17 cellular contexts compared by ENCODE assay signal in genomic region chr2:196331816-196332215, GRCh38.
A peak's percentile ranks its signal among the peaks of the same experiment; 100 is the strongest.
DNase-seq lines count a peak whose midpoint lies in the region; ATAC-seq and TF ChIP-seq lines count a peak whose summit lies in the region.
"Had no signal": no experiment of that assay in that cellular context is flagged by ENCODE, and none has a peak within 500 bp of the region (broad histone marks: within the 10 kb centered on the region; RNA-seq: fewer than 3 reads in every experiment).

No MANE protein-coding gene starts in this region.

- intact Hi-C loops in activated CD8-positive, alpha-beta T cell treated with anti-CD3 and anti-CD28 coated beads for 36 hours (cut with micrococcal nuclease): loop anchor here (5.0 to 10.0 kb wide), 2 partner anchors 40 to 123 kb away; no protein-coding TSS in a partner anchor
- intact Hi-C loops in PC-9 (cut with micrococcal nuclease; ENCODE audit: unreplicated experiment): loop anchor here (2.0 kb wide), 1 partner anchor 17 kb away; no protein-coding TSS in a partner anchor

- no peaks in the 10 kb centered on the region for H3K79me2 ChIP-seq in PC-9 (ENCODE audit: low read depth)

- H3K36me3 ChIP-seq in PC-9 (ENCODE audit: low read depth): no peaks in the 10 kb centered on the region
- H3K36me3 ChIP-seq: gastroesophageal sphincter had no signal

- no peaks in the 10 kb centered on the region for H3K9me2 ChIP-seq in PC-9 (ENCODE audit: insufficient read depth)

- no peaks in the 10 kb centered on the region for H3K27me3 ChIP-seq in PC-9 (ENCODE audit: insufficient read depth, low read depth)
- H3K27me3 ChIP-seq: body of pancreas, gastroesophageal sphincter had no signal

- no peak overlapping the region for H2AFZ ChIP-seq in PC-9

- peaks cover 39% of the 10 kb centered on the region for H3K4me1 ChIP-seq in PC-9 (replicated peaks; ENCODE audit: insufficient read depth)
- H3K4me1 ChIP-seq: body of pancreas, gastroesophageal sphincter had no signal

- H3K9me3 ChIP-seq in PC-9 (ENCODE audit: insufficient read depth, low read depth): peaks cover 5% of the 10 kb centered on the region; the same call in 1 of the 2 replicates
- H3K9me3 ChIP-seq: body of pancreas, gastroesophageal sphincter had no signal

- DNase-seq in activated CD8-positive, alpha-beta T cell treated with anti-CD3 and anti-CD28 coated beads for 36 hours: no peak
- no peak for DNase-seq in activated CD8-positive, alpha-beta T cell treated with anti-CD3 and anti-CD28 coated beads, Interleukin-2, amount 10 ng/mL, durations not matched to agents 7 days and 5 days
- DNase-seq in PC-9 (no peak), fibroblast of gingiva (ENCODE audit: low read depth) (peak; percentile 58), cerebellum (ENCODE audit: low spot score) (no peak)
- DNase-seq in stimulated activated effector memory CD8-positive, alpha-beta T cell treated with anti-CD3 and anti-CD28 coated beads, Interleukin-12 subunit alpha, Interleukin-12 subunit beta, amount 100 ng/mL, for 72 hours (ENCODE audit: low spot score in 2 of 2): no peak
- DNase-seq: activated CD4-positive, alpha-beta T cell treated with anti-CD3 and anti-CD28 coated beads for 1 hour; body of pancreas; C1 segment of cervical spinal cord; NCI-H526 treated with DMSO at 0.1 percent for 48 hours; retina; stimulated activated CD4-positive, alpha-beta T cell treated with anti-CD3 and anti-CD28 coated beads, Interleukin-12 subunit alpha, Interleukin-12 subunit beta, amount 100 ng/mL, for 4 hours had no signal

- CTCF ChIA-PET in activated CD8-positive, alpha-beta T cell treated with anti-CD3 and anti-CD28 coated beads for 36 hours (lab: Charles Lee): interaction anchor here (1.2 to 1.5 kb wide), 2 partner anchors 199 to 253 kb away, joined by 3 to 5 read pairs; no protein-coding TSS in a partner anchor
- CTCF ChIA-PET in activated CD8-positive, alpha-beta T cell treated with anti-CD3 and anti-CD28 coated beads, Interleukin-2, amount 10 ng/mL, durations not matched to agents 7 days and 5 days (lab: Charles Lee): interaction anchor here (6.3 kb wide), 1 partner anchor 254 kb away, joined by 33 read pairs; no protein-coding TSS in a partner anchor
- CTCF ChIA-PET in PC-9 (lab: Charles Lee): no interaction called here

- H3K27me3 Mint-ChIP-seq in activated CD8-positive, alpha-beta T cell treated with anti-CD3 and anti-CD28 coated beads for 36 hours: no peaks in the 10 kb centered on the region
- H3K27me3 Mint-ChIP-seq in activated CD8-positive, alpha-beta T cell treated with anti-CD3 and anti-CD28 coated beads, Interleukin-2, amount 10 ng/mL, durations not matched to agents 7 days and 5 days (ENCODE audit: low read depth): peaks cover 12% of the 10 kb centered on the region

- H3K27ac Mint-ChIP-seq in activated CD8-positive, alpha-beta T cell treated with anti-CD3 and anti-CD28 coated beads for 36 hours: no peak overlapping the region
- H3K27ac Mint-ChIP-seq in activated CD8-positive, alpha-beta T cell treated with anti-CD3 and anti-CD28 coated beads, Interleukin-2, amount 10 ng/mL, durations not matched to agents 7 days and 5 days: no peak overlapping the region
- H3K27ac Mint-ChIP-seq in stimulated activated effector memory CD8-positive, alpha-beta T cell treated with anti-CD3 and anti-CD28 coated beads, Interleukin-12 subunit alpha, Interleukin-12 subunit beta, amount 100 ng/mL, for 72 hours: no peak overlapping the region
- H3K27ac Mint-ChIP-seq: activated naive CD4-positive, alpha-beta T cell treated with anti-CD3 and anti-CD28 coated beads, Interleukin-2, amount 50 U/mL, for 72 hours; activated T-helper 1 cell treated with anti-CD3 and anti-CD28 coated beads, Interleukin-12 subunit alpha, Interleukin-12 subunit beta, Interleukin-2, Interleukin-4 antibody, amounts not matched to agents 30 ng/mL and 10 ng/mL and 1 ng/mL, durations not matched to agents 14 hours and 24 hours and 36 hours had no signal

- peaks cover 14% of the 10 kb centered on the region for H3K4me1 Mint-ChIP-seq in activated CD8-positive, alpha-beta T cell treated with anti-CD3 and anti-CD28 coated beads for 36 hours (ENCODE audit: low read depth)
- H3K4me1 Mint-ChIP-seq in activated CD8-positive, alpha-beta T cell treated with anti-CD3 and anti-CD28 coated beads, Interleukin-2, amount 10 ng/mL, durations not matched to agents 7 days and 5 days (ENCODE audit: low read depth): peaks cover 7% of the 10 kb centered on the region
- H3K4me1 Mint-ChIP-seq in stimulated activated effector memory CD8-positive, alpha-beta T cell treated with anti-CD3 and anti-CD28 coated beads, Interleukin-12 subunit alpha, Interleukin-12 subunit beta, amount 100 ng/mL, for 72 hours: peaks cover 7% of the 10 kb centered on the region

- H3K9me3 Mint-ChIP-seq in activated CD8-positive, alpha-beta T cell treated with anti-CD3 and anti-CD28 coated beads for 36 hours: no peaks in the 10 kb centered on the region
- H3K9me3 Mint-ChIP-seq in activated CD8-positive, alpha-beta T cell treated with anti-CD3 and anti-CD28 coated beads, Interleukin-2, amount 10 ng/mL, durations not matched to agents 7 days and 5 days (ENCODE audit: insufficient read depth): no peaks in the 10 kb centered on the region
- no peaks in the 10 kb centered on the region for H3K9me3 Mint-ChIP-seq in stimulated activated effector memory CD8-positive, alpha-beta T cell treated with anti-CD3 and anti-CD28 coated beads, Interleukin-12 subunit alpha, Interleukin-12 subunit beta, amount 100 ng/mL, for 72 hours
- H3K9me3 Mint-ChIP-seq: activated naive CD4-positive, alpha-beta T cell treated with anti-CD3 and anti-CD28 coated beads, Interleukin-2, amount 50 U/mL, for 72 hours; activated T-helper 1 cell treated with anti-CD3 and anti-CD28 coated beads, Interleukin-12 subunit alpha, Interleukin-12 subunit beta, Interleukin-2, Interleukin-4 antibody, amounts not matched to agents 30 ng/mL and 10 ng/mL and 1 ng/mL, durations not matched to agents 14 hours and 24 hours and 36 hours had no signal

- H3K36me3 Mint-ChIP-seq in activated CD8-positive, alpha-beta T cell treated with anti-CD3 and anti-CD28 coated beads for 36 hours (ENCODE audit: low read depth): no peaks in the 10 kb centered on the region
- H3K36me3 Mint-ChIP-seq in activated CD8-positive, alpha-beta T cell treated with anti-CD3 and anti-CD28 coated beads, Interleukin-2, amount 10 ng/mL, durations not matched to agents 7 days and 5 days (ENCODE audit: low read depth): no peaks in the 10 kb centered on the region
- H3K36me3 Mint-ChIP-seq in stimulated activated effector memory CD8-positive, alpha-beta T cell treated with anti-CD3 and anti-CD28 coated beads, Interleukin-12 subunit alpha, Interleukin-12 subunit beta, amount 100 ng/mL, for 72 hours: no peaks in the 10 kb centered on the region
- H3K36me3 Mint-ChIP-seq: activated naive CD4-positive, alpha-beta T cell treated with anti-CD3 and anti-CD28 coated beads, Interleukin-2, amount 50 U/mL, for 72 hours had no signal

- TF ChIP-seq CTCF in activated CD8-positive, alpha-beta T cell treated with anti-CD3 and anti-CD28 coated beads for 36 hours (IDR thresholded peaks at IDR 0.05): no peak
- no peak for TF ChIP-seq CTCF in PC-9 (conservative IDR thresholded peaks at IDR 0.05)

- no TSS peak for BruUV-seq in PC-9 (replicated peaks; lab: Mats Ljungman, UMichigan)

- ATAC-seq in activated CD8-positive, alpha-beta T cell treated with anti-CD3 and anti-CD28 coated beads for 36 hours: peak; percentile 34
- no peak for ATAC-seq in activated CD8-positive, alpha-beta T cell treated with anti-CD3 and anti-CD28 coated beads, Interleukin-2, amount 10 ng/mL, durations not matched to agents 7 days and 5 days
- peak; percentile 67 for ATAC-seq in stimulated activated effector memory CD8-positive, alpha-beta T cell treated with anti-CD3 and anti-CD28 coated beads, Interleukin-12 subunit alpha, Interleukin-12 subunit beta, amount 100 ng/mL, for 72 hours
- ATAC-seq in HG02840 (IDR thresholded peaks at IDR 0.05; ENCODE audit: low FRiP score, unreplicated experiment) (no peak), GM21423 (IDR thresholded peaks at IDR 0.05; ENCODE audit: unreplicated experiment) (no peak)
- ATAC-seq: body of pancreas had no signal

- POLR2A ChIA-PET in activated CD8-positive, alpha-beta T cell treated with anti-CD3 and anti-CD28 coated beads for 36 hours (lab: Charles Lee): interaction anchor here (0.8 kb wide), 2 partner anchors 72 to 92 kb away, joined by 3 to 5 read pairs; no protein-coding TSS in a partner anchor
- POLR2A ChIA-PET in activated CD8-positive, alpha-beta T cell treated with anti-CD3 and anti-CD28 coated beads, Interleukin-2, amount 10 ng/mL, durations not matched to agents 7 days and 5 days (lab: Charles Lee): no interaction called here
- POLR2A ChIA-PET in PC-9 (lab: Charles Lee; ENCODE audit: unreplicated experiment): no interaction called here

- no peak overlapping the region for H3K4me2 ChIP-seq in PC-9

- peaks cover 17% of the 10 kb centered on the region for H3F3A ChIP-seq in PC-9 (ENCODE audit: insufficient read depth, low read depth)

- H3K4me3 Mint-ChIP-seq in activated CD8-positive, alpha-beta T cell treated with anti-CD3 and anti-CD28 coated beads for 36 hours: no peak overlapping the region
- no peak overlapping the region for H3K4me3 Mint-ChIP-seq in activated CD8-positive, alpha-beta T cell treated with anti-CD3 and anti-CD28 coated beads, Interleukin-2, amount 10 ng/mL, durations not matched to agents 7 days and 5 days
- H3K4me3 Mint-ChIP-seq in stimulated activated effector memory CD8-positive, alpha-beta T cell treated with anti-CD3 and anti-CD28 coated beads, Interleukin-12 subunit alpha, Interleukin-12 subunit beta, amount 100 ng/mL, for 72 hours: no peak overlapping the region
- H3K4me3 Mint-ChIP-seq: activated T-helper 1 cell treated with anti-CD3 and anti-CD28 coated beads, Interleukin-12 subunit alpha, Interleukin-12 subunit beta, Interleukin-2, Interleukin-4 antibody, amounts not matched to agents 30 ng/mL and 10 ng/mL and 1 ng/mL, durations not matched to agents 14 hours and 24 hours and 36 hours had no signal

- H3K4me3 ChIP-seq in PC-9: no peak overlapping the region
- H3K4me3 ChIP-seq: body of pancreas, gastroesophageal sphincter had no signal

- peak overlapping the region; percentile 74 for H3K27ac ChIP-seq in PC-9
- H3K27ac ChIP-seq: body of pancreas, gastroesophageal sphincter had no signal

- no peaks in the 10 kb centered on the region for H4K20me1 ChIP-seq in PC-9 (ENCODE audit: insufficient read depth)

Comparison
In these comparisons a context has a peak if more than half of its experiments do, and no peak if none do; other contexts are left out.
1. ATAC-seq: peak in activated CD8-positive, alpha-beta T cell treated with anti-CD3 and anti-CD28 coated beads for 36 hours (single experiment) and stimulated activated effector memory CD8-positive, alpha-beta T cell treated with anti-CD3 and anti-CD28 coated beads, Interleukin-12 subunit alpha, Interleukin-12 subunit beta, amount 100 ng/mL, for 72 hours (single experiment); none in activated CD8-positive, alpha-beta T cell treated with anti-CD3 and anti-CD28 coated beads, Interleukin-2, amount 10 ng/mL, durations not matched to agents 7 days and 5 days (single experiment), HG02840 (single experiment) and GM21423 (single experiment).